ENCODE assay signal across 32 cellular contexts in the genomic region with DNA sequence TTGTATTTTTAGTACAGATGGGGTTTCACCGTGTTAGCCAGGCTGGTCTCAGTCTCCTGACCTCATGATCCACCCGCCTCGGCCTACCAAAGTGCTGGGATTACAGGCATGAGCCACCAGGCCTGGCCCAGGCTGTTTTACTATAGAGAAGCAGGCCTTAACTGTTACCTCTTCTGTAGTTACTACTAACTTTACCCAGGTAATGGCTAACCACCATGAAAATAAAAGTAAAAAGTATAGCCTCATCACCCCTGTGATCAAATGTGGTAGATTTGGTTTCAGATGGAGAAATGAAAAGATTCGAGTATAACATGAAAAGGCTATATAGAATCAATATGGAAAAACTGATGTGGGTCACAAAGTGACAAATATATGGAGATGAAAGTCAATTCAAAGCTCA.
"Had no signal": no experiment of that assay in that cellular context is flagged by ENCODE, and none has a peak within 500 bp of the region (broad histone marks: within the 10 kb centered on the region; RNA-seq: fewer than 3 reads in every experiment).

No MANE protein-coding gene starts in this region.

- ATAC-seq: activated T-cell treated with anti-CD3 and anti-CD28 coated beads, Interleukin-2, amount 50 U/mL, for 4 hours; activated T-helper 17 cell treated with anti-CD3 and anti-CD28 coated beads, Interleukin-2, amount 50 U/mL, for 72 hours; body of pancreas had no signal

- H3K9me3 Mint-ChIP-seq: activated B cell treated with CpG ODN at 0.5 μM for 24 hours; activated CD4-positive, alpha-beta memory T cell treated with anti-CD3 and anti-CD28 coated beads for 36 hours; activated CD4-positive, alpha-beta T cell treated with anti-CD3 and anti-CD28 coated beads, Interleukin-2, amount 10 ng/mL, durations not matched to agents 7 days and 5 days; activated naive CD4-positive, alpha-beta T cell treated with anti-CD3 and anti-CD28 coated beads, Interleukin-2, amount 10 ng/mL, durations not matched to agents 7 days and 5 days; activated naive CD4-positive, alpha-beta T cell treated with anti-CD3 and anti-CD28 coated beads, Interleukin-2, amount 50 U/mL, for 24 hours; activated naive CD8-positive, alpha-beta T cell treated with anti-CD3 and anti-CD28 coated beads, Interleukin-2, amount 10 ng/mL, durations not matched to agents 7 days and 5 days; activated T-cell treated with anti-CD3 and anti-CD28 coated beads, Interleukin-2, amount 50 U/mL, for 4 hours; activated T-cell treated with anti-CD3 and anti-CD28 coated beads, Interleukin-2, amount 50 U/mL, for 72 hours; activated T-helper 1 cell treated with anti-CD3 and anti-CD28 coated beads, Interleukin-12 subunit alpha, Interleukin-12 subunit beta, Interleukin-2, Interleukin-4 antibody, amounts not matched to agents 30 ng/mL and 10 ng/mL and 1 ng/mL, durations not matched to agents 14 hours and 24 hours and 36 hours; activated T-helper 17 cell treated with anti-CD3 and anti-CD28 coated beads, Interleukin-2, amount 50 U/mL, for 72 hours; T-helper 1 cell treated with Interleukin-12 subunit alpha and Interleukin-12 subunit beta and Interleukin-4 antibody, amounts not matched to agents 30 μg/mL and 1 μg/mL, for 36 hours; T-helper 2 cell treated with Interferon-gamma antibody and Interleukin-4, amounts not matched to agents 5 μg/mL and 100 μg/mL, for 36 hours had no signal

- H3K27me3 Mint-ChIP-seq: activated B cell treated with CpG ODN at 0.5 μM for 24 hours; activated CD4-positive, alpha-beta memory T cell treated with anti-CD3 and anti-CD28 coated beads for 36 hours; activated CD4-positive, alpha-beta T cell treated with anti-CD3 and anti-CD28 coated beads, Interleukin-2, amount 10 ng/mL, durations not matched to agents 7 days and 5 days; activated naive CD4-positive, alpha-beta T cell treated with anti-CD3 and anti-CD28 coated beads, Interleukin-2, amount 50 U/mL, for 24 hours; activated T-helper 17 cell treated with anti-CD3 and anti-CD28 coated beads, Interleukin-2, amount 50 U/mL, for 72 hours had no signal

- H3K4me1 Mint-ChIP-seq: activated B cell treated with CpG ODN at 0.5 μM for 24 hours; activated CD4-positive, alpha-beta T cell treated with anti-CD3 and anti-CD28 coated beads, Interleukin-2, amount 10 ng/mL, durations not matched to agents 7 days and 5 days; activated naive CD4-positive, alpha-beta T cell treated with anti-CD3 and anti-CD28 coated beads, Interleukin-2, amount 10 ng/mL, durations not matched to agents 7 days and 5 days; activated naive CD4-positive, alpha-beta T cell treated with anti-CD3 and anti-CD28 coated beads, Interleukin-2, amount 50 U/mL, for 24 hours; activated naive CD8-positive, alpha-beta T cell treated with anti-CD3 and anti-CD28 coated beads, Interleukin-2, amount 10 ng/mL, durations not matched to agents 7 days and 5 days; activated T-helper 17 cell treated with anti-CD3 and anti-CD28 coated beads, Interleukin-2, amount 50 U/mL, for 72 hours had no signal

- H3K27ac Mint-ChIP-seq: activated B cell treated with CpG ODN at 0.5 μM for 24 hours; activated CD4-positive, alpha-beta memory T cell treated with anti-CD3 and anti-CD28 coated beads for 36 hours; activated CD4-positive, alpha-beta T cell treated with anti-CD3 and anti-CD28 coated beads, Interleukin-2, amount 10 ng/mL, durations not matched to agents 7 days and 5 days; activated naive CD4-positive, alpha-beta T cell treated with anti-CD3 and anti-CD28 coated beads, Interleukin-2, amount 10 ng/mL, durations not matched to agents 7 days and 5 days; activated naive CD4-positive, alpha-beta T cell treated with anti-CD3 and anti-CD28 coated beads, Interleukin-2, amount 50 U/mL, for 24 hours; activated naive CD8-positive, alpha-beta T cell treated with anti-CD3 and anti-CD28 coated beads, Interleukin-2, amount 10 ng/mL, durations not matched to agents 7 days and 5 days; activated T-helper 1 cell treated with anti-CD3 and anti-CD28 coated beads, Interleukin-12 subunit alpha, Interleukin-12 subunit beta, Interleukin-2, Interleukin-4 antibody, amounts not matched to agents 30 ng/mL and 10 ng/mL and 1 ng/mL, durations not matched to agents 14 hours and 24 hours and 36 hours; activated T-helper 17 cell treated with anti-CD3 and anti-CD28 coated beads, Interleukin-2, amount 50 U/mL, for 72 hours; T-helper 1 cell treated with Interleukin-12 subunit alpha and Interleukin-12 subunit beta and Interleukin-4 antibody, amounts not matched to agents 30 μg/mL and 1 μg/mL, for 36 hours; T-helper 2 cell treated with Interferon-gamma antibody and Interleukin-4, amounts not matched to agents 5 μg/mL and 100 μg/mL, for 36 hours had no signal

- H3K4me3 Mint-ChIP-seq: activated B cell treated with CpG ODN at 0.5 μM for 24 hours; activated CD4-positive, alpha-beta memory T cell treated with anti-CD3 and anti-CD28 coated beads for 36 hours; activated CD4-positive, alpha-beta T cell treated with anti-CD3 and anti-CD28 coated beads, Interleukin-2, amount 10 ng/mL, durations not matched to agents 7 days and 5 days; activated naive CD4-positive, alpha-beta T cell treated with anti-CD3 and anti-CD28 coated beads, Interleukin-2, amount 10 ng/mL, durations not matched to agents 7 days and 5 days; activated naive CD4-positive, alpha-beta T cell treated with anti-CD3 and anti-CD28 coated beads, Interleukin-2, amount 50 U/mL, for 24 hours; activated naive CD8-positive, alpha-beta T cell treated with anti-CD3 and anti-CD28 coated beads, Interleukin-2, amount 10 ng/mL, durations not matched to agents 7 days and 5 days; activated T-cell treated with anti-CD3 and anti-CD28 coated beads, Interleukin-2, amount 50 U/mL, for 4 hours; activated T-cell treated with anti-CD3 and anti-CD28 coated beads, Interleukin-2, amount 50 U/mL, for 72 hours; activated T-helper 1 cell treated with anti-CD3 and anti-CD28 coated beads, Interleukin-12 subunit alpha, Interleukin-12 subunit beta, Interleukin-2, Interleukin-4 antibody, amounts not matched to agents 30 ng/mL and 10 ng/mL and 1 ng/mL, durations not matched to agents 14 hours and 24 hours and 36 hours; activated T-helper 17 cell treated with anti-CD3 and anti-CD28 coated beads, Interleukin-2, amount 50 U/mL, for 72 hours; T-helper 1 cell treated with Interleukin-12 subunit alpha and Interleukin-12 subunit beta and Interleukin-4 antibody, amounts not matched to agents 30 μg/mL and 1 μg/mL, for 36 hours; T-helper 2 cell treated with Interferon-gamma antibody and Interleukin-4, amounts not matched to agents 5 μg/mL and 100 μg/mL, for 36 hours had no signal

- FAIRE-seq: astrocyte, TTC549 had no signal

- DNase-seq: activated B cell treated with CpG ODN at 0.5 μM for 24 hours; activated CD4-positive, alpha-beta memory T cell treated with anti-CD3 and anti-CD28 coated beads for 36 hours; activated CD4-positive, alpha-beta T cell treated with anti-CD3 and anti-CD28 coated beads for 48 hours; activated CD4-positive, alpha-beta T cell treated with anti-CD3 and anti-CD28 coated beads, Interleukin-2, amount 10 ng/mL, durations not matched to agents 7 days and 5 days; activated CD4-positive, CD25-positive, alpha-beta regulatory T cell treated with anti-CD3 and anti-CD28 coated beads, Interleukin-2, amount 50 U/mL, for 72 hours; activated CD8-positive, alpha-beta memory T cell treated with anti-CD3 and anti-CD28 coated beads, Interleukin-2, amount 50 U/mL, for 4 hours; activated effector memory CD4-positive, alpha-beta T cell treated with anti-CD3 and anti-CD28 coated beads, Interleukin-2, amount 50 U/mL, for 16 hours; activated gamma-delta T cell treated with Interleukin-2 at 50 U/mL for 16 hours; activated naive CD4-positive, alpha-beta T cell; activated naive CD4-positive, alpha-beta T cell treated with anti-CD3 and anti-CD28 coated beads, Interleukin-2, amount 10 ng/mL, durations not matched to agents 7 days and 5 days; activated naive CD8-positive, alpha-beta T cell treated with anti-CD3 and anti-CD28 coated beads, Interleukin-2, amount 10 ng/mL, durations not matched to agents 7 days and 5 days; activated T-cell treated with anti-CD3 and anti-CD28 coated beads for 4 hours; activated T-cell treated with anti-CD3 and anti-CD28 coated beads, Interleukin-2, amount 50 U/mL, for 1 hour; activated T-cell treated with anti-CD3 and anti-CD28 coated beads, Interleukin-2, amount 50 U/mL, for 4 hours; activated T-cell treated with anti-CD3 and anti-CD28 coated beads, Interleukin-2, amount 50 U/mL, for 72 hours; adrenal gland; amniotic stem cell; aorta; body of pancreas; brain microvascular endothelial cell; central memory CD4-positive, alpha-beta T cell; SW 1271; T-helper 1 cell; T-helper 2 cell; T-helper 9 cell had no signal

- H3K36me3 Mint-ChIP-seq: activated CD4-positive, alpha-beta memory T cell treated with anti-CD3 and anti-CD28 coated beads for 36 hours; activated naive CD4-positive, alpha-beta T cell treated with anti-CD3 and anti-CD28 coated beads, Interleukin-2, amount 10 ng/mL, durations not matched to agents 7 days and 5 days; activated naive CD4-positive, alpha-beta T cell treated with anti-CD3 and anti-CD28 coated beads, Interleukin-2, amount 50 U/mL, for 24 hours; activated naive CD8-positive, alpha-beta T cell treated with anti-CD3 and anti-CD28 coated beads, Interleukin-2, amount 10 ng/mL, durations not matched to agents 7 days and 5 days had no signal
